In the genomic region with DNA sequence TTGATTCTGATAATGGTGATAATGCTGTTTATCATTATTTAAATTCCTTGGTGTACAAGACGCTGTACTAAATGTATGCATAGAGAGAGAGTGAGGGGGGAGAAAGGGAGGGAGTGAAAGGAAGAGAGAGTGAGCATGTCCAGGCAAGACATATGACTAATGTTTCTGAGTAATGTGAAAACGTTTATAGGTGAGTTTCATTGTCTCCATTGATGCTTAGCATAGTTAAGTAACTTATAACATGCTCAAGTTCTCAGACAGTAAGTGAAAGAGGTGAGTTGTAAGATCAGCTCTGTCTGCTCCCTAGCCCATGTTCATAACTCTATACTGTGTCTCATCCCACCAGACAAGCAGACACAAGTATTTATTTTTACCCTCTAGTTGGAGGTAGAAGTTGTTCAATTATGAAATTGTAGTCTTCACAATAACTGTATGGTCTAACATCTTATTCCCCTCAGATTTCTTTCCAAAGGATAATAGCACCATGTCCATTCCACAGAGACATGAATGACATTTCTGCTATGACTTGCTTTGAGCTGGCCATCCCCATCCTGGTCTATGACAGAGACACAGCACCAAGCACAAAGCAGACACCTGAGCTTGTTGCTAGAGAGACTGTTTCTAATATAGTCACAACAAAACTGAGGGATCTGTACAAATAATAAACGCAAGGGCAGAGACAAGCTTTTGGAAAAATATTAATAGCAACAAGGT, we compare ENCODE assay signal across 18 cellular contexts.
DNase-seq lines count a peak whose midpoint lies in the region; ATAC-seq, FAIRE-seq and TF ChIP-seq lines count a peak whose summit lies in the region.
"Had no signal": no experiment of that assay in that cellular context is flagged by ENCODE, and none has a peak within 500 bp of the region (broad histone marks: within the 10 kb centered on the region; RNA-seq: fewer than 3 reads in every experiment).

No MANE protein-coding gene starts in this region.

- H3K27me3 ChIP-seq in keratinocyte (ENCODE audit: control insufficient read depth, extremely low read depth, insufficient read depth, low read length): no peaks in the 10 kb centered on the region
- H3K27me3 ChIP-seq: ascending aorta, dorsolateral prefrontal cortex had no signal

- no peaks in the 10 kb centered on the region for H3K9me3 ChIP-seq in keratinocyte (ENCODE audit: control insufficient read depth, low read depth, low read length)
- H3K9me3 ChIP-seq: ascending aorta, HAP-1, thoracic aorta had no signal

- peaks cover 6% of the 10 kb centered on the region for H3K27me3 Mint-ChIP-seq in mesothelial cell of epicardium (ENCODE audit: low read depth)

- H3K4me1 Mint-ChIP-seq in mesothelial cell of epicardium: no peaks in the 10 kb centered on the region

- H3K27ac ChIP-seq in keratinocyte (ENCODE audit: control insufficient read depth, insufficient read depth, low read length): peak overlapping the region; percentile 78
- H3K27ac ChIP-seq: ascending aorta, dorsolateral prefrontal cortex, thoracic aorta had no signal

- H3K9me1 ChIP-seq in keratinocyte (ENCODE audit: control insufficient read depth, extremely low read depth, insufficient read depth, low read length): no peaks in the 10 kb centered on the region

- peak; percentile 70 for ATAC-seq in GM18867 (IDR thresholded peaks at IDR 0.05; ENCODE audit: unreplicated experiment)
- ATAC-seq in GM21619 (IDR thresholded peaks at IDR 0.05; ENCODE audit: unreplicated experiment): peak; percentile 89
- peak; percentile 75 for ATAC-seq in HG03442 (IDR thresholded peaks at IDR 0.05; ENCODE audit: unreplicated experiment)
- ATAC-seq in HG02678 (IDR thresholded peaks at IDR 0.05; ENCODE audit: unreplicated experiment): no peak

- no peaks in the 10 kb centered on the region for H3K36me3 Mint-ChIP-seq in mesothelial cell of epicardium

- H4K20me1 ChIP-seq in keratinocyte (ENCODE audit: control insufficient read depth, extremely low read depth, insufficient read depth, low read length): no peaks in the 10 kb centered on the region

- no peak overlapping the region for H3K4me3 Mint-ChIP-seq in mesothelial cell of epicardium

- H3K9ac ChIP-seq in keratinocyte (ENCODE audit: control insufficient read depth, extremely low read depth, insufficient read depth, low read length): peak overlapping the region; percentile 10

- H3K9me3 Mint-ChIP-seq in mesothelial cell of epicardium: no peaks in the 10 kb centered on the region

- peak overlapping the region in 2 of 3 experiments; percentile 1 to 2 for H3K4me3 ChIP-seq in keratinocyte (ENCODE audit: control insufficient read depth in 2 of 3, extremely low read depth in 1 of 3, insufficient read depth in 2 of 3, low read depth in 1 of 3, low read length in 3 of 3)
- H3K4me3 ChIP-seq: ascending aorta, dorsolateral prefrontal cortex, HAP-1, thoracic aorta had no signal

- no peak overlapping the region for H2AFZ ChIP-seq in keratinocyte (ENCODE audit: control insufficient read depth, low read length)

- peaks cover 40% of the 10 kb centered on the region for H3K4me1 ChIP-seq in keratinocyte (ENCODE audit: control insufficient read depth, extremely low read depth, insufficient read depth, low read length)
- H3K4me1 ChIP-seq: ascending aorta, HAP-1 had no signal

- peak overlapping the region; percentile 64 for H3K4me2 ChIP-seq in keratinocyte (ENCODE audit: control insufficient read depth, extremely low read depth, insufficient read depth, low read depth, low read length)

- FAIRE-seq in keratinocyte (lab: Jason Lieb, UNC): peak; percentile 98

- TF ChIP-seq CTCF in keratinocyte (optimal IDR thresholded peaks at IDR 0.05 in 1 of 3, IDR thresholded peaks at IDR 0.05 in 1 of 3, conservative IDR thresholded peaks at IDR 0.05 in 1 of 3; ENCODE audit: extremely low read depth in 1 of 3, insufficient read depth in 2 of 3, low read length in 3 of 3) (no peak), mesothelial cell of epicardium (IDR thresholded peaks at IDR 0.05; ENCODE audit: unreplicated experiment) (no peak)

- no peaks in the 10 kb centered on the region for H3K79me2 ChIP-seq in keratinocyte (ENCODE audit: control insufficient read depth, insufficient read depth, low read length)

- H3K36me3 ChIP-seq in keratinocyte (ENCODE audit: control insufficient read depth in 2 of 2, extremely low read depth in 1 of 2, insufficient read depth in 2 of 2, low read length in 2 of 2): no peaks in the 10 kb centered on the region
- H3K36me3 ChIP-seq: ascending aorta, HAP-1, thoracic aorta had no signal

- DNase-seq in keratinocyte (ENCODE audit: low read depth, low spot score) (peak; percentile 80), mesothelial cell of epicardium (ENCODE audit: low spot score in 2 of 2, unreplicated experiment in 2 of 2) (no peak), NCI-H187 (lab: John Stamatoyannopoulos, UW) (no peak)
- no peak for DNase-seq in effector CD8-positive, alpha-beta T cell (lab: John Stamatoyannopoulos, UW)
- DNase-seq: activated CD4-positive, CD25-positive, alpha-beta regulatory T cell treated with anti-CD3 and anti-CD28 coated beads, Interleukin-2, amount 50 U/mL, for 72 hours; activated T-cell treated with anti-CD3 and anti-CD28 coated beads, Interleukin-2, amount 50 U/mL, for 48 hours; dorsolateral prefrontal cortex; foreskin fibroblast; midbrain; NCI-H2171 treated with DMSO at 0.1 percent for 48 hours; stimulated activated CD4-positive, alpha-beta T cell treated with anti-CD3 and anti-CD28 coated beads, Interleukin-12 subunit alpha, Interleukin-12 subunit beta, amount 100 ng/mL, for 4 hours had no signal

- H3K27ac Mint-ChIP-seq in mesothelial cell of epicardium: no peak overlapping the region

- dilution Hi-C loops in keratinocyte (cut with MboI; ENCODE audit: extremely low pct_ligation_motif_present, low sequenced_read_pairs): no loop called here
